In the genomic region with DNA sequence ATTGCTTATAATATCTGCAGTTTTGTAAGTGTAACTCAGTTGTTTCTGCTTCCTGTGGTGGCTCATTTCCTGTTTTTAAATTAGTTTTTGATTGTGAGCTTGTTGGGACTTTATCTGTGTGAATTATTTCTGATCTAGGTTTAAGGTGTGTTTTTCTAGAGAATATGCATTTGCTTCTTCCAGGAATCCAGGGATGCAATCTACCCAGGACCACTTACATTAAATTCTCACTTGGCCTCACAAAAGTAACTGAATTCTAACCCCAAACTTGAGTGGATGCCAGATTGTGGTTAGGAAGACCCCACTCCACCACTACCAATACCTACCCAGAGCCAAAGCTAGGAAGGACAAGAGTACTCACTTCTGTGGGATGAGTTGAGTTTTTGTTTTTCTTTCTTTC, we compare ENCODE assay signal across 10 cellular contexts. TPM values are rescaled to one million over a fixed set of nuclear protein-coding genes. Genes with fewer than 3 reads are reported as not detected.
DNase-seq lines count a peak whose midpoint lies in the region; ATAC-seq, FAIRE-seq and TF ChIP-seq lines count a peak whose summit lies in the region.
"Had no signal": no experiment of that assay in that cellular context is flagged by ENCODE, and none has a peak within 500 bp of the region (broad histone marks: within the 10 kb centered on the region; RNA-seq: fewer than 3 reads in every experiment).

No MANE protein-coding gene starts in this region.

- H3K36me3 ChIP-seq in psoas muscle (ENCODE audit: insufficient read depth in 1 of 2, low read depth in 1 of 2): peaks cover 0 to 15% of the 10 kb centered on the region in 2 donors

- no peak overlapping the region for H3K4me3 ChIP-seq in psoas muscle

- no peaks in the 10 kb centered on the region for H3K27me3 Mint-ChIP-seq in HFFc6 (ENCODE audit: insufficient read depth)
- no peaks in the 10 kb centered on the region for H3K27me3 Mint-ChIP-seq in activated CD4-positive, alpha-beta memory T cell treated with anti-CD3 and anti-CD28 coated beads, Interleukin-2, amount 10 ng/mL, durations not matched to agents 7 days and 5 days

- FAIRE-seq in GM18507 (lab: Jason Lieb, UNC): peak; percentile 75

- POLR2A ChIA-PET in activated CD4-positive, alpha-beta memory T cell treated with anti-CD3 and anti-CD28 coated beads, Interleukin-2, amount 10 ng/mL, durations not matched to agents 7 days and 5 days (lab: Charles Lee): interaction anchor here (0.6 to 3.3 kb wide), 16 partner anchors 12 to 752 kb away, joined by 3 to 52 read pairs (median 4); a partner anchor contains a TSS

- intact Hi-C loops in psoas muscle (cut with DNase I): loop anchor here in 1 of 2 donors (5.0 kb wide), 1 partner anchor 1835 kb away; no protein-coding TSS in a partner anchor

- H3K9me3 ChIP-seq in psoas muscle: no peaks in the 10 kb centered on the region

- H3K27ac ChIP-seq in psoas muscle: peak overlapping the region; percentile 8
- H3K27ac ChIP-seq: epithelial cell of prostate had no signal

- H3K27me3 ChIP-seq in psoas muscle (ENCODE audit: insufficient read depth in 3 of 3, low read length in 2 of 3): no peaks in the 10 kb centered on the region

- CTCF ChIA-PET in activated CD4-positive, alpha-beta memory T cell treated with anti-CD3 and anti-CD28 coated beads, Interleukin-2, amount 10 ng/mL, durations not matched to agents 7 days and 5 days (lab: Charles Lee): interaction anchor here (0.7 to 1.7 kb wide), 6 partner anchors 14 to 190 kb away, joined by 3 to 4 read pairs (median 3); a partner anchor contains a TSS

- TF ChIP-seq CTCF in HFFc6 (IDR thresholded peaks at IDR 0.05) (no peak), psoas muscle (IDR thresholded peaks at IDR 0.05) (no peak)

- H3K9me3 Mint-ChIP-seq in HFFc6: no peaks in the 10 kb centered on the region
- H3K9me3 Mint-ChIP-seq in activated CD4-positive, alpha-beta memory T cell treated with anti-CD3 and anti-CD28 coated beads, Interleukin-2, amount 10 ng/mL, durations not matched to agents 7 days and 5 days: no peaks in the 10 kb centered on the region

- peaks cover 35% of the 10 kb centered on the region for H3K4me1 Mint-ChIP-seq in HFFc6 (ENCODE audit: low read depth)
- peaks cover 53% of the 10 kb centered on the region for H3K4me1 Mint-ChIP-seq in activated CD4-positive, alpha-beta memory T cell treated with anti-CD3 and anti-CD28 coated beads, Interleukin-2, amount 10 ng/mL, durations not matched to agents 7 days and 5 days

- no peaks in the 10 kb centered on the region for H3K4me1 ChIP-seq in psoas muscle

- peak overlapping the region; percentile 79 for H3K27ac Mint-ChIP-seq in HFFc6
- peak overlapping the region; percentile 94 for H3K27ac Mint-ChIP-seq in activated CD4-positive, alpha-beta memory T cell treated with anti-CD3 and anti-CD28 coated beads, Interleukin-2, amount 10 ng/mL, durations not matched to agents 7 days and 5 days

- H3K36me3 Mint-ChIP-seq in HFFc6 (ENCODE audit: low read depth): peaks cover 10% of the 10 kb centered on the region; the same call in 1 of the 2 replicates
- peaks cover 44% of the 10 kb centered on the region for H3K36me3 Mint-ChIP-seq in activated CD4-positive, alpha-beta memory T cell treated with anti-CD3 and anti-CD28 coated beads, Interleukin-2, amount 10 ng/mL, durations not matched to agents 7 days and 5 days (ENCODE audit: low read depth)

- ATAC-seq in psoas muscle (no peak), HG03159 (IDR thresholded peaks at IDR 0.05; ENCODE audit: unreplicated experiment) (no peak)

- peak overlapping the region; percentile 26; the same call in 1 of the 2 replicates for H3K4me3 Mint-ChIP-seq in HFFc6
- H3K4me3 Mint-ChIP-seq in activated CD4-positive, alpha-beta memory T cell treated with anti-CD3 and anti-CD28 coated beads, Interleukin-2, amount 10 ng/mL, durations not matched to agents 7 days and 5 days: peak overlapping the region; percentile 66

- no peak for DNase-seq in GM18507 (ENCODE audit: extremely low spot score, insufficient read length, low read depth)
- no peak for DNase-seq in HFFc6
- no peak for DNase-seq in activated CD4-positive, alpha-beta memory T cell treated with anti-CD3 and anti-CD28 coated beads, Interleukin-2, amount 10 ng/mL, durations not matched to agents 7 days and 5 days
- no peak for DNase-seq in psoas muscle
- DNase-seq in SKM-1 (lab: John Stamatoyannopoulos, UW; ENCODE audit: unreplicated experiment): no peak
- DNase-seq in DMS153 treated with DMSO at 0.1 percent for 48 hours (lab: John Stamatoyannopoulos, UW; ENCODE audit: unreplicated experiment): no peak
- DNase-seq in retina: no peak
- DNase-seq: NCI-H510A had no signal

RNA-seq across cellular contexts. Expression of a gene that starts 11.9 kb away (rescaled TPM):
- total RNA-seq in HFFc6 (2021; fragmentation: NEBNext Ultra II Directional; extraction: Animal tissue kit (Norgen Biotek cat#: 25700)): 10 to 100 TPM; 19.3 to 24.7 (median 22.8) TPM
- total RNA-seq in activated CD4-positive, alpha-beta memory T cell treated with anti-CD3 and anti-CD28 coated beads, Interleukin-2, amount 10 ng/mL, durations not matched to agents 7 days and 5 days: 10 to 100 TPM; 21.0 to 25.1 TPM
- 10 to 100 TPM; 12.5 to 24.7 (median 16.2) TPM for total RNA-seq in psoas muscle
- 1 to 10 TPM; 6.5 to 9.1 (median 7.8) TPM for polyA plus RNA-seq in psoas muscle

RNA-seq across cellular contexts. Expression of a gene that starts 34.9 kb away (rescaled TPM):
- total RNA-seq in HFFc6 (2021; fragmentation: NEBNext Ultra II Directional; extraction: Animal tissue kit (Norgen Biotek cat#: 25700)): 100 to 1,000 TPM in 3 of 6 experiments, 10 to 100 TPM in 3; 78.9 to 110 (median 95.3) TPM
- 10 to 100 TPM; 78.3 to 80.8 TPM for total RNA-seq in activated CD4-positive, alpha-beta memory T cell treated with anti-CD3 and anti-CD28 coated beads, Interleukin-2, amount 10 ng/mL, durations not matched to agents 7 days and 5 days
- 100 to 1,000 TPM in 3 of 4 donors, 10 to 100 TPM in 1; 80.6 to 178 (median 116) TPM for total RNA-seq in psoas muscle
- polyA plus RNA-seq in psoas muscle: 100 to 1,000 TPM; 144 to 292 (median 171) TPM

RNA-seq across cellular contexts. Expression of a gene that starts 46.5 kb away (rescaled TPM):
- 10 to 100 TPM; 55.6 to 64.8 (median 59.6) TPM for total RNA-seq in HFFc6 (2021; fragmentation: NEBNext Ultra II Directional; extraction: Animal tissue kit (Norgen Biotek cat#: 25700))
- total RNA-seq in activated CD4-positive, alpha-beta memory T cell treated with anti-CD3 and anti-CD28 coated beads, Interleukin-2, amount 10 ng/mL, durations not matched to agents 7 days and 5 days: 100 to 1,000 TPM; 256 to 270 TPM
- 10 to 100 TPM; 14.2 to 22.3 (median 19.4) TPM for total RNA-seq in psoas muscle
- polyA plus RNA-seq in psoas muscle: 10 to 100 TPM in 2 of 3 donors, 1 to 10 TPM in 1; 6.9 to 16.1 (median 12.9) TPM

RNA-seq across cellular contexts. Expression of a gene that starts 49.5 kb away (rescaled TPM):
- total RNA-seq in HFFc6 (2021; fragmentation: NEBNext Ultra II Directional; extraction: Animal tissue kit (Norgen Biotek cat#: 25700)): 10 to 100 TPM; 43.1 to 53.6 (median 47.2) TPM
- total RNA-seq in activated CD4-positive, alpha-beta memory T cell treated with anti-CD3 and anti-CD28 coated beads, Interleukin-2, amount 10 ng/mL, durations not matched to agents 7 days and 5 days: 10 to 100 TPM; 10.1 to 13.2 TPM
- 10 to 100 TPM in 3 of 4 donors, 1 to 10 TPM in 1; 7.9 to 17.0 (median 15.2) TPM for total RNA-seq in psoas muscle
- polyA plus RNA-seq in psoas muscle: 10 to 100 TPM; 11.9 to 54.0 (median 27.8) TPM
